Comparison of ENCODE assay signal across 11 cellular contexts in the genomic region with DNA sequence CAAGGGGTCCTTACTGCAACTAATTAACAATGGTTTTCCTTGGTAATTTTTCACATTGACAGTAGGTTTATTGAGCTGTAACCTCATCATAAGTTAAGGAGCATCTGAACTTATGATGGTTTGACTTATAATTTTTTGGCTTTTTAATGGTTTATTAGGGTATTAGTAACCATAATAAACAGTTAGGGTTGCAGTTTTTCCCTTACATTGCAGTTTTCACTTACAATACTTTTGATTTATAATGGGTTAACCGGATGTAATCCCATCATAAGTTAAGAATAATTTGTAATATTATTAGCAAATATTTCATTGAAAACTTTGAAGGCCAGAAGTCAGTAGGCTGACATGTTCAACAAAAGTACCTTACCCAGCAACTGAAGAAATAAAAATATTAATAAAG.
"Had no signal": no experiment of that assay in that cellular context is flagged by ENCODE, and none has a peak within 500 bp of the region (broad histone marks: within the 10 kb centered on the region; RNA-seq: fewer than 3 reads in every experiment).

No MANE protein-coding gene starts in this region.

- H3K4me3 Mint-ChIP-seq: GM23338, H9, HFFc6 had no signal

- H3K4me2 ChIP-seq: GM23338 had no signal

- FAIRE-seq: H1, H54 had no signal

- ATAC-seq: GM23338, HCT116 had no signal

- H3K4me3 ChIP-seq: GM23248, GM23338, HAP-1 had no signal

- H2AFZ ChIP-seq: GM23248, GM23338 had no signal

- H3K27ac Mint-ChIP-seq: GM23338, H9, HFFc6 had no signal

- H3K4me1 ChIP-seq: HAP-1 had no signal

- H3K9me3 ChIP-seq: HAP-1 had no signal

- H3K27ac ChIP-seq: GM23248 had no signal

- DNase-seq: GM23248, GOT3, H7, H9, HCEC 1CT, HFFc6 had no signal

- H3K36me3 ChIP-seq: HAP-1 had no signal

- H3K4me1 Mint-ChIP-seq: GM23338, H9 had no signal

- H3K9ac ChIP-seq: GM23248 had no signal
